ENCODE assay signal across 1 cellular context in genomic region chr5:126600631-126601511, GRCh38.
TF ChIP-seq lines count a peak whose summit lies in the region.

TSS of gene PHAX (plus strand) at chr5:126600947. CDS start at chr5:126600963, 16 bp downstream.

TF ChIP-seq in A549, 52 proteins besides CTCF, POLR2A, EP300 and RAD21 (continued from another document):
- TF ChIP-seq BCL3 (IDR thresholded peaks at IDR 0.05) (peak; percentile 51; the same call in 1 of the 3 replicates), PBX3 (IDR thresholded peaks at IDR 0.05) (no peak), ESRRA (IDR thresholded peaks at IDR 0.05; ENCODE audit: borderline replicate concordance, low read length) (no peak), MYC (IDR thresholded peaks at IDR 0.05; ENCODE audit: borderline replicate concordance, low read length) (no peak), SMC3 (IDR thresholded peaks at IDR 0.05) (peak; percentile 51), TP53 (CRISPR knock-in tag; IDR thresholded peaks at IDR 0.05) (no peak), RARB (CRISPR knock-in tag; IDR thresholded peaks at IDR 0.05) (no peak), JUN (IDR thresholded peaks at IDR 0.05) (peak; percentile 72 to 92; a peak in 4 of 5 replicates)
